Comparison of ENCODE assay signal across 37 cellular contexts in genomic region chr18:34055227-34055626, GRCh38.
"Had no signal": no experiment of that assay in that cellular context is flagged by ENCODE, and none has a peak within 500 bp of the region (broad histone marks: within the 10 kb centered on the region; RNA-seq: fewer than 3 reads in every experiment).

No MANE protein-coding gene starts in this region.

- H3K4me3 ChIP-seq: MG63 had no signal

- H3K9me3 ChIP-seq: MG63 had no signal

- H3K36me3 ChIP-seq: MG63 had no signal

- DNase-seq: Karpas-422, Kasumi-1, MG63, MM.1S, MV-4-11, NCI-H1048, NCI-H1092, NCI-H1092 treated with DMSO at 0.1 percent for 48 hours, NCI-H1105, NCI-H1105 treated with DMSO at 0.1 percent for 48 hours, NCI-H1417, NCI-H1417 treated with DMSO at 0.1 percent for 48 hours, NCI-H1436, NCI-H1436 treated with DMSO at 0.1 percent for 48 hours, NCI-H146, NCI-H1694, NCI-H1694 treated with DMSO at 0.1 percent for 48 hours, NCI-H187, NCI-H187 treated with DMSO at 0.1 percent for 48 hours, NCI-H1930, NCI-H2029, NCI-H2029 treated with DMSO at 0.1 percent for 48 hours, NCI-H2081, NCI-H2081 treated with DMSO at 0.1 percent for 48 hours, NCI-H2107, NCI-H2171, NCI-H2171 treated with DMSO at 0.1 percent for 48 hours, NCI-H2227 treated with DMSO at 0.1 percent for 48 hours, NCI-H226, NCI-H345, NCI-H446, NCI-H446 treated with DMSO at 0.1 percent for 48 hours, NCI-H510A, NCI-H510A treated with DMSO at 0.1 percent for 48 hours, NCI-H524, NCI-H524 treated with DMSO at 0.1 percent for 48 hours, NCI-H526 had no signal
